1 cellular context compared by ENCODE assay signal in the genomic region with DNA sequence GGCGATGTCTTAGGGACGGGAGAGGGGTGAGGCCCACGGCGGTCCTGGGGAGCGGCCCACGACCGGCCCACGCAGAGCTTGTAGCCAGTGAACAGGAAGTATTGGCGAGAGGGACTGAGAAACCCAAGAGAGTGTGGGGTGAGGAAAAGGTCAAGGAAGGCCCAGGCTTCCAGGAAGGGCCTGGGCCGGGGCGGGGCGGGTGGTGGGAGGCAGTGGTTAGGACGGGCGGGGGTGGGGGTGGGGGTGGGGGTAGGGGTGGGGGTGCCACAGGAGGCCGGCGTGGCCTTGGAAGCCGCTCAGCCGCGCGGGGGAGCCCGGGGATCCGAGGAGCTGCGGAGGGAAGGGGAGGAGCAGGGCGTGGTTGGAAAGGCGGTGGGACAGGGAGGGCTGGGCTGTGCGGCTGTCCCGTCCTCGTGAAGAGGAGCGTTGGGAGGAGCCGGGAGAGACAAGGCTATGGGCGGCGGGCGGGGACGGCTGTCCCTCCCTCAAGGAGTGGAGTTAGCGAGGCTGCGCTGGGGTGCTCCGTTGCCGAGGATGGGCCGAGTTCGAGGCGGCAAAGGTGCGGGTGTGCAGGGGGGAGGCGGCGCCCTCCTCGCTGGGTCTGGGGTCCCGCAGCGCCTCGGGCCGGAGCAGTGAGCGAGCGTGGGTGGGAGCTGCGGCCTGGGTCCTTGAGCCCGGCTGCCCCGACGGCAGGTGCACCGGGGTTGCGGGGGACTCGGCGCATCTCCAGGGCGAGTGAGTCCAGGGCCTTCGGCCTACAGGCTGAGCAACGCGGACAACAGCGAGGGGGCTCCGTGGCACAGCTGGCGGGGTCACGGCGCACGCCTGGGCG.
TF ChIP-seq lines count a peak whose summit lies in the region.

No MANE protein-coding gene starts in this region.

TF ChIP-seq in K562, 482 proteins besides CTCF, POLR2A, EP300 and RAD21 (continued from another document and continues in another):
- no peak for TF ChIP-seq PCBP1 (IDR thresholded peaks at IDR 0.05; ENCODE audit: low read depth, low read length, poor library complexity, severe bottlenecking)
- TF ChIP-seq CBFA2T2 (conservative IDR thresholded peaks at IDR 0.05), result no peak
- TF ChIP-seq SIX5 (IDR thresholded peaks at IDR 0.05; ENCODE audit: borderline replicate concordance in 1 of 2, insufficient read depth in 1 of 2, low read depth in 1 of 2, low read length in 2 of 2), result no peak
- peak; percentile 52 for TF ChIP-seq NCOR1 (IDR thresholded peaks at IDR 0.05)
- TF ChIP-seq BRD4 (IDR thresholded peaks at IDR 0.05), result no peak
- no peak for TF ChIP-seq BHLHE40 (IDR thresholded peaks at IDR 0.05; ENCODE audit: low read length)
- TF ChIP-seq SMAD3 (CRISPR knock-in tag; conservative IDR thresholded peaks at IDR 0.05), result no peak
- TF ChIP-seq HMGN3 (IDR thresholded peaks at IDR 0.05; ENCODE audit: borderline replicate concordance, extremely low read depth, insufficient read length, low read depth, low read length), result no peak
- TF ChIP-seq STAG1 (CRISPR knock-in tag; IDR thresholded peaks at IDR 0.05; ENCODE audit: borderline replicate concordance), result no peak
- TF ChIP-seq CSDE1 (IDR thresholded peaks at IDR 0.05), result no peak
- no peak for TF ChIP-seq CEBPG (CRISPR knock-in tag; IDR thresholded peaks at IDR 0.05)
- no peak for TF ChIP-seq CEBPG (tag; conservative IDR thresholded peaks at IDR 0.05 in 1 of 2, IDR thresholded peaks at IDR 0.05 in 1 of 2)
- TF ChIP-seq, protein P1, sequence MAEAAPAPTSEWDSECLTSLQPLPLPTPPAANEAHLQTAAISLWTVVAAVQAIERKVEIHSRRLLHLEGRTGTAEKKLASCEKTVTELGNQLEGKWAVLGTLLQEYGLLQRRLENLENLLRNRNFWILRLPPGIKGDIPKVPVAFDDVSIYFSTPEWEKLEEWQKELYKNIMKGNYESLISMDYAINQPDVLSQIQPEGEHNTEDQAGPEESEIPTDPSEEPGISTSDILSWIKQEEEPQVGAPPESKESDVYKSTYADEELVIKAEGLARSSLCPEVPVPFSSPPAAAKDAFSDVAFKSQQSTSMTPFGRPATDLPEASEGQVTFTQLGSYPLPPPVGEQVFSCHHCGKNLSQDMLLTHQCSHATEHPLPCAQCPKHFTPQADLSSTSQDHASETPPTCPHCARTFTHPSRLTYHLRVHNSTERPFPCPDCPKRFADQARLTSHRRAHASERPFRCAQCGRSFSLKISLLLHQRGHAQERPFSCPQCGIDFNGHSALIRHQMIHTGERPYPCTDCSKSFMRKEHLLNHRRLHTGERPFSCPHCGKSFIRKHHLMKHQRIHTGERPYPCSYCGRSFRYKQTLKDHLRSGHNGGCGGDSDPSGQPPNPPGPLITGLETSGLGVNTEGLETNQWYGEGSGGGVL (CRISPR knock-in tag; IDR thresholded peaks at IDR 0.05), result no peak
- TF ChIP-seq ZBTB8A (IDR thresholded peaks at IDR 0.05; ENCODE audit: partially characterized antibody), result no peak
- TF ChIP-seq, protein P2, sequence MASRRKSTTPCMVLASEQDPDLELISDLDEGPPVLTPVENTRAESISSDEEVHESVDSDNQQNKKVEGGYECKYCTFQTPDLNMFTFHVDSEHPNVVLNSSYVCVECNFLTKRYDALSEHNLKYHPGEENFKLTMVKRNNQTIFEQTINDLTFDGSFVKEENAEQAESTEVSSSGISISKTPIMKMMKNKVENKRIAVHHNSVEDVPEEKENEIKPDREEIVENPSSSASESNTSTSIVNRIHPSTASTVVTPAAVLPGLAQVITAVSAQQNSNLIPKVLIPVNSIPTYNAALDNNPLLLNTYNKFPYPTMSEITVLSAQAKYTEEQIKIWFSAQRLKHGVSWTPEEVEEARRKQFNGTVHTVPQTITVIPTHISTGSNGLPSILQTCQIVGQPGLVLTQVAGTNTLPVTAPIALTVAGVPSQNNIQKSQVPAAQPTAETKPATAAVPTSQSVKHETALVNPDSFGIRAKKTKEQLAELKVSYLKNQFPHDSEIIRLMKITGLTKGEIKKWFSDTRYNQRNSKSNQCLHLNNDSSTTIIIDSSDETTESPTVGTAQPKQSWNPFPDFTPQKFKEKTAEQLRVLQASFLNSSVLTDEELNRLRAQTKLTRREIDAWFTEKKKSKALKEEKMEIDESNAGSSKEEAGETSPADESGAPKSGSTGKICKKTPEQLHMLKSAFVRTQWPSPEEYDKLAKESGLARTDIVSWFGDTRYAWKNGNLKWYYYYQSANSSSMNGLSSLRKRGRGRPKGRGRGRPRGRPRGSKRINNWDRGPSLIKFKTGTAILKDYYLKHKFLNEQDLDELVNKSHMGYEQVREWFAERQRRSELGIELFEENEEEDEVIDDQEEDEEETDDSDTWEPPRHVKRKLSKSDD (conservative IDR thresholded peaks at IDR 0.05; ENCODE audit: low read length), result no peak
- no peak for TF ChIP-seq ZNF197 (CRISPR knock-in tag; IDR thresholded peaks at IDR 0.05; ENCODE audit: low read depth)
- no peak for TF ChIP-seq NONO (IDR thresholded peaks at IDR 0.05; ENCODE audit: low read depth in 2 of 2, low read length in 1 of 2)
- TF ChIP-seq HDAC2 (IDR thresholded peaks at IDR 0.05), result 0 out of 2 replicates have a peak, but pooled peaks have one; percentile 23
- TF ChIP-seq GTF2A2 (tag; IDR thresholded peaks at IDR 0.05), result no peak
- no peak for TF ChIP-seq ZNF695 (CRISPR knock-in tag; IDR thresholded peaks at IDR 0.05)
- TF ChIP-seq SMARCE1 (IDR thresholded peaks at IDR 0.05), result no peak
- TF ChIP-seq TAL1 (IDR thresholded peaks at IDR 0.05), result no peak
- TF ChIP-seq RBFOX2 (IDR thresholded peaks at IDR 0.05; ENCODE audit: low read depth, low read length), result peak; percentile 65
- TF ChIP-seq ZNF3 (CRISPR knock-in tag; IDR thresholded peaks at IDR 0.05), result no peak
- no peak for TF ChIP-seq CBFB (CRISPR knock-in tag; IDR thresholded peaks at IDR 0.05)
- peak; percentile 96 for TF ChIP-seq ZNF263 (CRISPR knock-in tag; IDR thresholded peaks at IDR 0.05; ENCODE audit: borderline replicate concordance)
- TF ChIP-seq, protein P3, sequence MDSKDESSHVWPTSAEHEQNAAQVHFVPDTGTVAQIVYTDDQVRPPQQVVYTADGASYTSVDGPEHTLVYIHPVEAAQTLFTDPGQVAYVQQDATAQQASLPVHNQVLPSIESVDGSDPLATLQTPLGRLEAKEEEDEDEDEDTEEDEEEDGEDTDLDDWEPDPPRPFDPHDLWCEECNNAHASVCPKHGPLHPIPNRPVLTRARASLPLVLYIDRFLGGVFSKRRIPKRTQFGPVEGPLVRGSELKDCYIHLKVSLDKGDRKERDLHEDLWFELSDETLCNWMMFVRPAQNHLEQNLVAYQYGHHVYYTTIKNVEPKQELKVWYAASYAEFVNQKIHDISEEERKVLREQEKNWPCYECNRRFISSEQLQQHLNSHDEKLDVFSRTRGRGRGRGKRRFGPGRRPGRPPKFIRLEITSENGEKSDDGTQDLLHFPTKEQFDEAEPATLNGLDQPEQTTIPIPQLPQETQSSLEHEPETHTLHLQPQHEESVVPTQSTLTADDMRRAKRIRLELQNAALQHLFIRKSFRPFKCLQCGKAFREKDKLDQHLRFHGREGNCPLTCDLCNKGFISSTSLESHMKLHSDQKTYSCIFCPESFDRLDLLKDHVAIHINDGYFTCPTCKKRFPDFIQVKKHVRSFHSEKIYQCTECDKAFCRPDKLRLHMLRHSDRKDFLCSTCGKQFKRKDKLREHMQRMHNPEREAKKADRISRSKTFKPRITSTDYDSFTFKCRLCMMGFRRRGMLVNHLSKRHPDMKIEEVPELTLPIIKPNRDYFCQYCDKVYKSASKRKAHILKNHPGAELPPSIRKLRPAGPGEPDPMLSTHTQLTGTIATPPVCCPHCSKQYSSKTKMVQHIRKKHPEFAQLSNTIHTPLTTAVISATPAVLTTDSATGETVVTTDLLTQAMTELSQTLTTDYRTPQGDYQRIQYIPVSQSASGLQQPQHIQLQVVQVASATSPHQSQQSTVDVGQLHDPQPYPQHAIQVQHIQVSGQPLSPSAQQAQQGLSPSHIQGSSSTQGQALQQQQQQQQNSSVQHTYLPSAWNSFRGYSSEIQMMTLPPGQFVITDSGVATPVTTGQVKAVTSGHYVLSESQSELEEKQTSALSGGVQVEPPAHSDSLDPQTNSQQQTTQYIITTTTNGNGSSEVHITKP (IDR thresholded peaks at IDR 0.05; ENCODE audit: partially characterized antibody), result peak; percentile 76
- no peak for TF ChIP-seq KLF13 (tag; IDR thresholded peaks at IDR 0.05; ENCODE audit: borderline replicate concordance, low read depth)
- no peak for TF ChIP-seq SMAD2 (IDR thresholded peaks at IDR 0.05; ENCODE audit: low read depth, low read length)
- TF ChIP-seq, protein P4, sequence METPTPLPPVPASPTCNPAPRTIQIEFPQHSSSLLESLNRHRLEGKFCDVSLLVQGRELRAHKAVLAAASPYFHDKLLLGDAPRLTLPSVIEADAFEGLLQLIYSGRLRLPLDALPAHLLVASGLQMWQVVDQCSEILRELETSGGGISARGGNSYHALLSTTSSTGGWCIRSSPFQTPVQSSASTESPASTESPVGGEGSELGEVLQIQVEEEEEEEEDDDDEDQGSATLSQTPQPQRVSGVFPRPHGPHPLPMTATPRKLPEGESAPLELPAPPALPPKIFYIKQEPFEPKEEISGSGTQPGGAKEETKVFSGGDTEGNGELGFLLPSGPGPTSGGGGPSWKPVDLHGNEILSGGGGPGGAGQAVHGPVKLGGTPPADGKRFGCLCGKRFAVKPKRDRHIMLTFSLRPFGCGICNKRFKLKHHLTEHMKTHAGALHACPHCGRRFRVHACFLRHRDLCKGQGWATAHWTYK (CRISPR knock-in tag; IDR thresholded peaks at IDR 0.05), result no peak
- TF ChIP-seq HDAC6 (IDR thresholded peaks at IDR 0.05; ENCODE audit: low read depth, low read length), result no peak
- TF ChIP-seq FOXJ3 (CRISPR knock-in tag; IDR thresholded peaks at IDR 0.05), result no peak
- peak; percentile 51; the same call in 1 of the 2 replicates for TF ChIP-seq EP400 (IDR thresholded peaks at IDR 0.05)
- TF ChIP-seq CHCHD3 (CRISPR knock-in tag; IDR thresholded peaks at IDR 0.05), result no peak
- TF ChIP-seq, protein P5, sequence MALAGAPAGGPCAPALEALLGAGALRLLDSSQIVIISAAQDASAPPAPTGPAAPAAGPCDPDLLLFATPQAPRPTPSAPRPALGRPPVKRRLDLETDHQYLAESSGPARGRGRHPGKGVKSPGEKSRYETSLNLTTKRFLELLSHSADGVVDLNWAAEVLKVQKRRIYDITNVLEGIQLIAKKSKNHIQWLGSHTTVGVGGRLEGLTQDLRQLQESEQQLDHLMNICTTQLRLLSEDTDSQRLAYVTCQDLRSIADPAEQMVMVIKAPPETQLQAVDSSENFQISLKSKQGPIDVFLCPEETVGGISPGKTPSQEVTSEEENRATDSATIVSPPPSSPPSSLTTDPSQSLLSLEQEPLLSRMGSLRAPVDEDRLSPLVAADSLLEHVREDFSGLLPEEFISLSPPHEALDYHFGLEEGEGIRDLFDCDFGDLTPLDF (CRISPR knock-in tag; IDR thresholded peaks at IDR 0.05), result no peak
- 0 out of 2 replicates have a peak, but pooled peaks have one; percentile 32 for TF ChIP-seq NR2C2 (CRISPR knock-in tag; IDR thresholded peaks at IDR 0.05)
- TF ChIP-seq NR2C2 (tag; IDR thresholded peaks at IDR 0.05), result peak; percentile 66
- TF ChIP-seq, protein P6, sequence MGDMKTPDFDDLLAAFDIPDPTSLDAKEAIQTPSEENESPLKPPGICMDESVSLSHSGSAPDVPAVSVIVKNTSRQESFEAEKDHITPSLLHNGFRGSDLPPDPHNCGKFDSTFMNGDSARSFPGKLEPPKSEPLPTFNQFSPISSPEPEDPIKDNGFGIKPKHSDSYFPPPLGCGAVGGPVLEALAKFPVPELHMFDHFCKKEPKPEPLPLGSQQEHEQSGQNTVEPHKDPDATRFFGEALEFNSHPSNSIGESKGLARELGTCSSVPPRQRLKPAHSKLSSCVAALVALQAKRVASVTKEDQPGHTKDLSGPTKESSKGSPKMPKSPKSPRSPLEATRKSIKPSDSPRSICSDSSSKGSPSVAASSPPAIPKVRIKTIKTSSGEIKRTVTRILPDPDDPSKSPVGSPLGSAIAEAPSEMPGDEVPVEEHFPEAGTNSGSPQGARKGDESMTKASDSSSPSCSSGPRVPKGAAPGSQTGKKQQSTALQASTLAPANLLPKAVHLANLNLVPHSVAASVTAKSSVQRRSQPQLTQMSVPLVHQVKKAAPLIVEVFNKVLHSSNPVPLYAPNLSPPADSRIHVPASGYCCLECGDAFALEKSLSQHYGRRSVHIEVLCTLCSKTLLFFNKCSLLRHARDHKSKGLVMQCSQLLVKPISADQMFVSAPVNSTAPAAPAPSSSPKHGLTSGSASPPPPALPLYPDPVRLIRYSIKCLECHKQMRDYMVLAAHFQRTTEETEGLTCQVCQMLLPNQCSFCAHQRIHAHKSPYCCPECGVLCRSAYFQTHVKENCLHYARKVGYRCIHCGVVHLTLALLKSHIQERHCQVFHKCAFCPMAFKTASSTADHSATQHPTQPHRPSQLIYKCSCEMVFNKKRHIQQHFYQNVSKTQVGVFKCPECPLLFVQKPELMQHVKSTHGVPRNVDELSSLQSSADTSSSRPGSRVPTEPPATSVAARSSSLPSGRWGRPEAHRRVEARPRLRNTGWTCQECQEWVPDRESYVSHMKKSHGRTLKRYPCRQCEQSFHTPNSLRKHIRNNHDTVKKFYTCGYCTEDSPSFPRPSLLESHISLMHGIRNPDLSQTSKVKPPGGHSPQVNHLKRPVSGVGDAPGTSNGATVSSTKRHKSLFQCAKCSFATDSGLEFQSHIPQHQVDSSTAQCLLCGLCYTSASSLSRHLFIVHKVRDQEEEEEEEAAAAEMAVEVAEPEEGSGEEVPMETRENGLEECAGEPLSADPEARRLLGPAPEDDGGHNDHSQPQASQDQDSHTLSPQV (IDR thresholded peaks at IDR 0.05), result peak; percentile 73; the same call in 1 of the 2 replicates
- TF ChIP-seq ERF (CRISPR knock-in tag; IDR thresholded peaks at IDR 0.05), result no peak
- TF ChIP-seq KDM5B (IDR thresholded peaks at IDR 0.05; ENCODE audit: insufficient replicate concordance, low read depth, low read length), result peak; percentile 46
- TF ChIP-seq ESRRB (CRISPR knock-in tag; IDR thresholded peaks at IDR 0.05; ENCODE audit: borderline replicate concordance), result no peak
- TF ChIP-seq, protein P7, sequence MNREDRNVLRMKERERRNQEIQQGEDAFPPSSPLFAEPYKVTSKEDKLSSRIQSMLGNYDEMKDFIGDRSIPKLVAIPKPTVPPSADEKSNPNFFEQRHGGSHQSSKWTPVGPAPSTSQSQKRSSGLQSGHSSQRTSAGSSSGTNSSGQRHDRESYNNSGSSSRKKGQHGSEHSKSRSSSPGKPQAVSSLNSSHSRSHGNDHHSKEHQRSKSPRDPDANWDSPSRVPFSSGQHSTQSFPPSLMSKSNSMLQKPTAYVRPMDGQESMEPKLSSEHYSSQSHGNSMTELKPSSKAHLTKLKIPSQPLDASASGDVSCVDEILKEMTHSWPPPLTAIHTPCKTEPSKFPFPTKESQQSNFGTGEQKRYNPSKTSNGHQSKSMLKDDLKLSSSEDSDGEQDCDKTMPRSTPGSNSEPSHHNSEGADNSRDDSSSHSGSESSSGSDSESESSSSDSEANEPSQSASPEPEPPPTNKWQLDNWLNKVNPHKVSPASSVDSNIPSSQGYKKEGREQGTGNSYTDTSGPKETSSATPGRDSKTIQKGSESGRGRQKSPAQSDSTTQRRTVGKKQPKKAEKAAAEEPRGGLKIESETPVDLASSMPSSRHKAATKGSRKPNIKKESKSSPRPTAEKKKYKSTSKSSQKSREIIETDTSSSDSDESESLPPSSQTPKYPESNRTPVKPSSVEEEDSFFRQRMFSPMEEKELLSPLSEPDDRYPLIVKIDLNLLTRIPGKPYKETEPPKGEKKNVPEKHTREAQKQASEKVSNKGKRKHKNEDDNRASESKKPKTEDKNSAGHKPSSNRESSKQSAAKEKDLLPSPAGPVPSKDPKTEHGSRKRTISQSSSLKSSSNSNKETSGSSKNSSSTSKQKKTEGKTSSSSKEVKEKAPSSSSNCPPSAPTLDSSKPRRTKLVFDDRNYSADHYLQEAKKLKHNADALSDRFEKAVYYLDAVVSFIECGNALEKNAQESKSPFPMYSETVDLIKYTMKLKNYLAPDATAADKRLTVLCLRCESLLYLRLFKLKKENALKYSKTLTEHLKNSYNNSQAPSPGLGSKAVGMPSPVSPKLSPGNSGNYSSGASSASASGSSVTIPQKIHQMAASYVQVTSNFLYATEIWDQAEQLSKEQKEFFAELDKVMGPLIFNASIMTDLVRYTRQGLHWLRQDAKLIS (CRISPR knock-in tag; IDR thresholded peaks at IDR 0.05), result no peak
- TF ChIP-seq CHD2 (IDR thresholded peaks at IDR 0.05; ENCODE audit: low read depth, low read length), result no peak
- TF ChIP-seq ZSCAN29 (IDR thresholded peaks at IDR 0.05), result no peak
